In genomic region chr18:3044931-3045698, GRCh38 we compare ENCODE assay signal across 1 cellular context.
TF ChIP-seq lines count a peak whose summit lies in the region.

No MANE protein-coding gene starts in this region.

TF ChIP-seq in HepG2, 621 proteins besides CTCF, POLR2A, EP300 and RAD21 (continued from another document and continues in another):
- no peak for TF ChIP-seq ZNF710 (CRISPR knock-in tag; IDR thresholded peaks at IDR 0.05; ENCODE audit: borderline replicate concordance)
- no peak for TF ChIP-seq ASH2L (IDR thresholded peaks at IDR 0.05; ENCODE audit: insufficient read length, low read depth, low read length)
- TF ChIP-seq MXD1 (CRISPR knock-in tag; IDR thresholded peaks at IDR 0.05) = no peak
- no peak for TF ChIP-seq PBX2 (CRISPR knock-in tag; IDR thresholded peaks at IDR 0.05)
- TF ChIP-seq ZNF605 (CRISPR knock-in tag; IDR thresholded peaks at IDR 0.05) = no peak
- TF ChIP-seq ZNF687 (CRISPR knock-in tag; IDR thresholded peaks at IDR 0.05) = no peak
- TF ChIP-seq ZBTB43 (CRISPR knock-in tag; conservative IDR thresholded peaks at IDR 0.05) = peak; percentile 99
- no peak for TF ChIP-seq PTBP1 (IDR thresholded peaks at IDR 0.05; ENCODE audit: low read depth, low read length, poor library complexity, severe bottlenecking)
- peak; percentile 34; the same call in 1 of the 2 replicates for TF ChIP-seq ZNF609 (CRISPR knock-in tag; IDR thresholded peaks at IDR 0.05; ENCODE audit: borderline replicate concordance)
- 0 out of 2 replicates have a peak, but pooled peaks have one; percentile 52 for TF ChIP-seq ZMAT3 (CRISPR knock-in tag; conservative IDR thresholded peaks at IDR 0.05)
- TF ChIP-seq ZNF615 (CRISPR knock-in tag; IDR thresholded peaks at IDR 0.05; ENCODE audit: borderline replicate concordance) = no peak
- peak; percentile 65; the same call in 1 of the 2 replicates for TF ChIP-seq FOXP4 (CRISPR knock-in tag; IDR thresholded peaks at IDR 0.05)
- no peak for TF ChIP-seq TEAD2 (CRISPR knock-in tag; IDR thresholded peaks at IDR 0.05)
- no peak for TF ChIP-seq MAX (IDR thresholded peaks at IDR 0.05)
- no peak for TF ChIP-seq ZNF704 (CRISPR knock-in tag; IDR thresholded peaks at IDR 0.05; ENCODE audit: borderline replicate concordance)
- no peak for TF ChIP-seq ZFP36L2 (CRISPR knock-in tag; IDR thresholded peaks at IDR 0.05)
- peak; percentile 20; the same call in 1 of the 2 replicates for TF ChIP-seq SAP130 (CRISPR knock-in tag; IDR thresholded peaks at IDR 0.05; ENCODE audit: low read depth)
- TF ChIP-seq ZNF782 (CRISPR knock-in tag; IDR thresholded peaks at IDR 0.05; ENCODE audit: borderline replicate concordance) = no peak
- TF ChIP-seq THRA (CRISPR knock-in tag; IDR thresholded peaks at IDR 0.05; ENCODE audit: borderline replicate concordance) = peak; percentile 77; the same call in 1 of the 2 replicates
- no peak for TF ChIP-seq ZNF512 (CRISPR knock-in tag; IDR thresholded peaks at IDR 0.05)
- TF ChIP-seq SOX13 (IDR thresholded peaks at IDR 0.05) = no peak
- TF ChIP-seq SOX13 (CRISPR knock-in tag; conservative IDR thresholded peaks at IDR 0.05 in 1 of 2, IDR thresholded peaks at IDR 0.05 in 1 of 2) = peak in 1 of 2 experiments; percentile 47; a peak in 1 of 4 replicates
- no peak for TF ChIP-seq ZNF768 (CRISPR knock-in tag; IDR thresholded peaks at IDR 0.05)
- TF ChIP-seq ZNF30 (CRISPR knock-in tag; IDR thresholded peaks at IDR 0.05) = no peak
- TF ChIP-seq ZNF367 (CRISPR knock-in tag; IDR thresholded peaks at IDR 0.05; ENCODE audit: borderline replicate concordance) = no peak
- no peak for TF ChIP-seq EHMT2 (IDR thresholded peaks at IDR 0.05; ENCODE audit: borderline replicate concordance, low read depth, low read length)
- TF ChIP-seq ZSCAN9 (CRISPR knock-in tag; IDR thresholded peaks at IDR 0.05; ENCODE audit: borderline replicate concordance) = no peak
- TF ChIP-seq FOXA1 (IDR thresholded peaks at IDR 0.05) = no peak
- no peak for TF ChIP-seq FOXA1 (CRISPR knock-in tag; IDR thresholded peaks at IDR 0.05)
- 0 out of 2 replicates have a peak, but pooled peaks have one; percentile 15 for TF ChIP-seq ZNF12 (CRISPR knock-in tag; IDR thresholded peaks at IDR 0.05)
- 0 out of 2 replicates have a peak, but pooled peaks have one; percentile 15 for TF ChIP-seq ZFX (CRISPR knock-in tag; IDR thresholded peaks at IDR 0.05; ENCODE audit: low read depth)
- TF ChIP-seq ZBTB14 (CRISPR knock-in tag; IDR thresholded peaks at IDR 0.05) = no peak
- TF ChIP-seq MBNL3 (CRISPR knock-in tag; conservative IDR thresholded peaks at IDR 0.05) = no peak
